Comparison of ENCODE assay signal across 9 cellular contexts in genomic region chr3:7205535-7206331, GRCh38.
A peak's percentile ranks its signal among the peaks of the same experiment; 100 is the strongest.
DNase-seq lines count a peak whose midpoint lies in the region; ATAC-seq and TF ChIP-seq lines count a peak whose summit lies in the region.
"Had no signal": no experiment of that assay in that cellular context is flagged by ENCODE, and none has a peak within 500 bp of the region (broad histone marks: within the 10 kb centered on the region; RNA-seq: fewer than 3 reads in every experiment).

No MANE protein-coding gene starts in this region.

- H3K4me1 ChIP-seq in heart left ventricle: no peaks in the 10 kb centered on the region
- no peaks in the 10 kb centered on the region for H3K4me1 ChIP-seq in right atrium auricular region
- H3K4me1 ChIP-seq in uterus: no peaks in the 10 kb centered on the region
- 0 out of 2 replicates have a peak, but pooled peaks cover 5% of the 10 kb centered on the region for H3K4me1 ChIP-seq in GM23338 (ENCODE audit: insufficient read depth)

- TF ChIP-seq POLR2A in heart left ventricle (IDR thresholded peaks at IDR 0.05) (no peak), uterus (IDR thresholded peaks at IDR 0.05) (no peak)

- H3K4me3 ChIP-seq in heart left ventricle (peak overlapping the region in 8 of 12 donors; percentile 0 to 49 (median 27)), right atrium auricular region (peak overlapping the region in 1 of 2 donors; percentile 14), dorsolateral prefrontal cortex (peak overlapping the region in 58 of 59 donors; percentile 4 to 63 (median 42)), uterus (peak overlapping the region; percentile 25 to 32), GM23338 (no peak overlapping the region)

- H3F3A ChIP-seq in GM23338 (replicated peaks; ENCODE audit: low read depth): no peaks in the 10 kb centered on the region

- no peak for DNase-seq in heart left ventricle
- no peak for DNase-seq in right atrium auricular region (ENCODE audit: low spot score)
- no peak for DNase-seq in dorsolateral prefrontal cortex
- no peak for DNase-seq in uterus
- no peak for DNase-seq in stimulated activated CD8-positive, alpha-beta memory T cell treated with anti-CD3 and anti-CD28 coated beads, Interleukin-4, amount 100 ng/mL, for 48 hours
- DNase-seq in GM23338 (ENCODE audit: low spot score): no peak
- no peak for DNase-seq in NCI-H1092 (lab: John Stamatoyannopoulos, UW)
- DNase-seq: T-helper 17 cell had no signal

- no peaks in the 10 kb centered on the region for H3K27me3 Mint-ChIP-seq in GM23338 (ENCODE audit: insufficient read depth, low read depth, poor library complexity)
- H3K27me3 Mint-ChIP-seq: T-helper 17 cell had no signal

- H3K79me2 ChIP-seq in GM23338 (replicated peaks; ENCODE audit: insufficient read depth): no peaks in the 10 kb centered on the region

- 71 to 75% (median 72%) methylated on average over 8 of the region's 8 CpGs for WGBS in heart left ventricle, 4 donors

- no peak overlapping the region for H3K27ac Mint-ChIP-seq in GM23338
- H3K27ac Mint-ChIP-seq: T-helper 17 cell had no signal

- ATAC-seq in heart left ventricle: no peak
- ATAC-seq in HG03103 (IDR thresholded peaks at IDR 0.05; ENCODE audit: low read depth, unreplicated experiment): peak; percentile 57
- ATAC-seq in GM23338: no peak
- ATAC-seq: T-helper 17 cell had no signal

- peaks cover 76% of the 10 kb centered on the region for H3K9me3 Mint-ChIP-seq in GM23338

- H3K27me3 ChIP-seq in heart left ventricle (no peaks in the 10 kb centered on the region), right atrium auricular region (no peaks in the 10 kb centered on the region), dorsolateral prefrontal cortex (no peaks in the 10 kb centered on the region), uterus (no peaks in the 10 kb centered on the region), GM23338 (ENCODE audit: insufficient read depth) (no peaks in the 10 kb centered on the region)

- no peak overlapping the region for H2AFZ ChIP-seq in GM23338

- H3K4me1 Mint-ChIP-seq in GM23338: peaks cover 5% of the 10 kb centered on the region; the same call in 2 of the 3 replicates

- H3K4me2 ChIP-seq in GM23338: no peak overlapping the region

- no peak overlapping the region for H3K27ac ChIP-seq in heart left ventricle
- H3K27ac ChIP-seq in right atrium auricular region: no peak overlapping the region
- H3K27ac ChIP-seq in dorsolateral prefrontal cortex: peak overlapping the region in 1 of 59 donors; percentile 19
- H3K27ac ChIP-seq in uterus: peak overlapping the region; percentile 36 to 61
- H3K27ac ChIP-seq in GM23338 (ENCODE audit: low read depth): no peak overlapping the region

- H3K36me3 ChIP-seq in heart left ventricle (no peaks in the 10 kb centered on the region), right atrium auricular region (no peaks in the 10 kb centered on the region), uterus (no peaks in the 10 kb centered on the region), GM23338 (ENCODE audit: insufficient read depth) (no peaks in the 10 kb centered on the region)

- H3K9me3 ChIP-seq in heart left ventricle (peaks cover 0 to 5% (median 0%) of the 10 kb centered on the region in 12 donors), right atrium auricular region (no peaks in the 10 kb centered on the region), uterus (no peaks in the 10 kb centered on the region)

- H4K20me1 ChIP-seq in GM23338 (replicated peaks; ENCODE audit: insufficient read depth): no peaks in the 10 kb centered on the region

- no peaks in the 10 kb centered on the region; the same call in 2 of the 3 replicates for H3K36me3 Mint-ChIP-seq in GM23338 (ENCODE audit: low read depth)

- H3K4me3 Mint-ChIP-seq in GM23338: no peak overlapping the region
- H3K4me3 Mint-ChIP-seq: T-helper 17 cell had no signal

- TF ChIP-seq CTCF in heart left ventricle (IDR thresholded peaks at IDR 0.05) (no peak), right atrium auricular region (IDR thresholded peaks at IDR 0.05) (no peak), dorsolateral prefrontal cortex (IDR thresholded peaks at IDR 0.05 in 54 of 56, conservative IDR thresholded peaks at IDR 0.05 in 2 of 56; ENCODE audit: low read depth in 1 of 56, partially characterized antibody in 56 of 56) (no peak), uterus (IDR thresholded peaks at IDR 0.05) (no peak), GM23338 (conservative IDR thresholded peaks at IDR 0.05; ENCODE audit: low read depth in 2 of 2) (no peak)

- H3K9me2 ChIP-seq in GM23338 (ENCODE audit: insufficient read depth): no peaks in the 10 kb centered on the region

- intact Hi-C loops in heart left ventricle (cut with DNase I): no loop called here
- intact Hi-C loops in dorsolateral prefrontal cortex (cut with DNase I): no loop called here
- intact Hi-C loops in uterus (cut with DNase I; ENCODE audit: low total_unique reads): no loop called here

TF ChIP-seq in GM23338, 12 proteins besides CTCF, POLR2A, EP300 and RAD21 (continues in another document):
- TF ChIP-seq CREB1 (CRISPR knock-in tag; IDR thresholded peaks at IDR 0.05; ENCODE audit: low read depth) (no peak), ETS1 (IDR thresholded peaks at IDR 0.05) (no peak), EZH2phosphoT487 (IDR thresholded peaks at IDR 0.05; ENCODE audit: unreplicated experiment) (no peak), ZNF331 (CRISPR knock-in tag; IDR thresholded peaks at IDR 0.05; ENCODE audit: low read depth) (no peak), EZH2 (IDR thresholded peaks at IDR 0.05; ENCODE audit: low read depth, unreplicated experiment) (no peak), JUNB (IDR thresholded peaks at IDR 0.05; ENCODE audit: unreplicated experiment) (no peak), POLR2AphosphoS5 (IDR thresholded peaks at IDR 0.05; ENCODE audit: low read depth) (no peak), NANOG (IDR thresholded peaks at IDR 0.05; ENCODE audit: borderline replicate concordance) (no peak), REST (IDR thresholded peaks at IDR 0.05; ENCODE audit: unreplicated experiment) (no peak)

Comparison
In these comparisons a context has a peak if more than half of its experiments do, and no peak if none do; other contexts are left out.
1. H3K27ac ChIP-seq: peak in uterus (2 of 2); none in heart left ventricle (0 of 12), right atrium auricular region (0 of 2) and GM23338 (single experiment).